Comparison of ENCODE assay signal across 11 cellular contexts in genomic region chr10:73899401-73899780, GRCh38. TPM values are rescaled to one million over a fixed set of nuclear protein-coding genes. Genes with fewer than 3 reads are reported as not detected.
DNase-seq lines count a peak whose midpoint lies in the region; ATAC-seq lines count a peak whose summit lies in the region.
"Had no signal": no experiment of that assay in that cellular context is flagged by ENCODE, and none has a peak within 500 bp of the region (broad histone marks: within the 10 kb centered on the region; RNA-seq: fewer than 3 reads in every experiment).

No MANE protein-coding gene starts in this region.

- DNase-seq in ACHN = peak; percentile 92
- DNase-seq in HS-5 (ENCODE audit: low read depth) = peak; percentile 88
- peak; percentile 93 for DNase-seq in amniotic epithelial cell (ENCODE audit: low read depth)
- no peak for DNase-seq in left colon
- no peak for DNase-seq in activated T-cell treated with anti-CD3 and anti-CD28 coated beads, Interleukin-2, amount 50 U/mL, for 48 hours
- DNase-seq: BE2C, NCI-H1092, T-cell had no signal

- in situ Hi-C loops in ACHN (cut with HindIII; ENCODE audit: low pct_ligation_motif_present, low pct_unique_long_range_greater_than_20kb, low sequenced_read_pairs) = loop anchor here (25.0 kb wide), 1 partner anchor 188 kb away; no protein-coding TSS in a partner anchor

- intact Hi-C loops in left colon (cut with DNase I, micrococcal nuclease) = no loop called here

- ATAC-seq in left colon (peak; percentile 73), HG03520 (IDR thresholded peaks at IDR 0.05; ENCODE audit: unreplicated experiment) (no peak), GM19351 (IDR thresholded peaks at IDR 0.05; ENCODE audit: unreplicated experiment) (no peak), HG02798 (IDR thresholded peaks at IDR 0.05; ENCODE audit: poor library complexity, unreplicated experiment) (no peak)
- ATAC-seq: T-cell had no signal

RNA-seq across cellular contexts. Expression of gene PLAU, which starts 11.5 kb away (rescaled TPM):
- total RNA-seq in left colon = 1 to 10 TPM; 3.5 to 7.1 TPM

RNA-seq across cellular contexts. Expression of gene CAMK2G, which starts 25.0 kb away (rescaled TPM):
- total RNA-seq in left colon = 10 to 100 TPM; 52.3 to 56.1 TPM

Comparison
In these comparisons a context has a peak if more than half of its experiments do, and no peak if none do; other contexts are left out.
1. DNase-seq: peak in ACHN (single experiment), HS-5 (single experiment) and amniotic epithelial cell (single experiment); none in left colon (0 of 2) and activated T-cell treated with anti-CD3 and anti-CD28 coated beads, Interleukin-2, amount 50 U/mL, for 48 hours (0 of 2).